8 cellular contexts compared by ENCODE assay signal in genomic region chr1:172746091-172746949, GRCh38.
DNase-seq lines count a peak whose midpoint lies in the region; ATAC-seq and TF ChIP-seq lines count a peak whose summit lies in the region.

No MANE protein-coding gene starts in this region.

- peak; percentile 15 for DNase-seq in activated naive CD4-positive, alpha-beta T cell treated with Interleukin-2 at 50 U/mL for 16 hours
- DNase-seq in activated naive CD4-positive, alpha-beta T cell (lab: John Stamatoyannopoulos, UW), result no peak
- peak; percentile 99 for DNase-seq in MM.1S
- peak; percentile 1 for DNase-seq in activated T-helper 9 cell treated with anti-CD3 and anti-CD28 coated beads, Interleukin-2, amount 50 U/mL, for 16 hours (ENCODE audit: low read depth)
- no peak for DNase-seq in left ventricle myocardium superior
- peak in 1 of 2 donors; percentile 50 for DNase-seq in stimulated activated naive CD8-positive, alpha-beta T cell treated with anti-CD3 and anti-CD28 coated beads, Interleukin-15, amount 100 ng/mL, for 72 hours
- DNase-seq in BE2C, result no peak

- H3K27me3 ChIP-seq in MM.1S (replicated peaks; ENCODE audit: insufficient read depth, low read length), result peaks cover 91% of the 10 kb centered on the region
- no peaks in the 10 kb centered on the region for H3K27me3 ChIP-seq in BE2C

- peak overlapping the region in 1 of 2 donors; percentile 44 for H3K4me3 Mint-ChIP-seq in stimulated activated naive CD8-positive, alpha-beta T cell treated with anti-CD3 and anti-CD28 coated beads, Interleukin-15, amount 100 ng/mL, for 72 hours

- H3K36me3 ChIP-seq in MM.1S (replicated peaks; ENCODE audit: insufficient read depth, low read length) (no peaks in the 10 kb centered on the region), BE2C (no peaks in the 10 kb centered on the region)

- H3K9ac ChIP-seq in MM.1S (ENCODE audit: low read length), result no peak overlapping the region

- peaks cover 9% of the 10 kb centered on the region for H3K27me3 Mint-ChIP-seq in stimulated activated naive CD8-positive, alpha-beta T cell treated with anti-CD3 and anti-CD28 coated beads, Interleukin-15, amount 100 ng/mL, for 72 hours

- H3K27ac ChIP-seq in MM.1S (ENCODE audit: low read length), result no peak overlapping the region

- H3K4me1 Mint-ChIP-seq in stimulated activated naive CD8-positive, alpha-beta T cell treated with anti-CD3 and anti-CD28 coated beads, Interleukin-15, amount 100 ng/mL, for 72 hours, result peaks cover 44% of the 10 kb centered on the region

- H3K4me1 ChIP-seq in MM.1S (ENCODE audit: low read length) (peaks cover 19% of the 10 kb centered on the region), BE2C (no peaks in the 10 kb centered on the region)

- peak overlapping the region in 1 of 2 donors; percentile 28 for H3K27ac Mint-ChIP-seq in stimulated activated naive CD8-positive, alpha-beta T cell treated with anti-CD3 and anti-CD28 coated beads, Interleukin-15, amount 100 ng/mL, for 72 hours

- no peak overlapping the region for H2AFZ ChIP-seq in MM.1S (ENCODE audit: low read length)

- H3F3A ChIP-seq in MM.1S (ENCODE audit: insufficient read depth, low read length), result peaks cover 18% of the 10 kb centered on the region

- H3K9me3 ChIP-seq in MM.1S (replicated peaks; ENCODE audit: insufficient read depth, low read length) (no peaks in the 10 kb centered on the region), BE2C (no peaks in the 10 kb centered on the region)

- TF ChIP-seq CTCF in MM.1S (IDR thresholded peaks at IDR 0.05; ENCODE audit: low read length) (no peak), BE2C (IDR thresholded peaks at IDR 0.05; ENCODE audit: low read depth, low read length) (no peak)

- no peaks in the 10 kb centered on the region for H3K9me3 Mint-ChIP-seq in stimulated activated naive CD8-positive, alpha-beta T cell treated with anti-CD3 and anti-CD28 coated beads, Interleukin-15, amount 100 ng/mL, for 72 hours

- intact Hi-C loops in left ventricle myocardium superior (cut with micrococcal nuclease), result no loop called here

- no peaks in the 10 kb centered on the region for H3K9me2 ChIP-seq in MM.1S (replicated peaks; ENCODE audit: insufficient read depth, low read length)

- no peaks in the 10 kb centered on the region for H3K79me2 ChIP-seq in MM.1S (ENCODE audit: low read length)

- H3K4me3 ChIP-seq in MM.1S (ENCODE audit: low read length) (no peak overlapping the region), BE2C (ENCODE audit: low read depth, low read length) (no peak overlapping the region)

- peak; percentile 64 for ATAC-seq in HG02623 (IDR thresholded peaks at IDR 0.05; ENCODE audit: unreplicated experiment)
- ATAC-seq in left ventricle myocardium superior, result peak; percentile 90
- ATAC-seq in stimulated activated naive CD8-positive, alpha-beta T cell treated with anti-CD3 and anti-CD28 coated beads, Interleukin-15, amount 100 ng/mL, for 72 hours, result peak; percentile 86

- H3K4me2 ChIP-seq in MM.1S (ENCODE audit: low read depth, low read length), result peak overlapping the region; percentile 38

- peaks cover 7% of the 10 kb centered on the region for H4K20me1 ChIP-seq in MM.1S (ENCODE audit: insufficient read depth, low read length)

Comparison
In these comparisons a context has a peak if more than half of its experiments do, and no peak if none do; other contexts are left out.
1. DNase-seq: peak in activated naive CD4-positive, alpha-beta T cell treated with Interleukin-2 at 50 U/mL for 16 hours (single experiment), MM.1S (single experiment) and activated T-helper 9 cell treated with anti-CD3 and anti-CD28 coated beads, Interleukin-2, amount 50 U/mL, for 16 hours (single experiment); none in activated naive CD4-positive, alpha-beta T cell (0 of 4), left ventricle myocardium superior (single experiment) and BE2C (single experiment).
2. Peak in every context shown above with its lines, with median percentiles within 50 percentile points of each other: ATAC-seq.